2 cellular contexts compared by ENCODE assay signal in genomic region chr7:100035865-100036264, GRCh38.
TF ChIP-seq lines count a peak whose summit lies in the region.

No MANE protein-coding gene starts in this region.

TF ChIP-seq in IMR-90, 13 proteins besides CTCF, POLR2A, EP300 and RAD21:
- TF ChIP-seq MAFK (IDR thresholded peaks at IDR 0.05; ENCODE audit: low read depth, low read length) = no peak
- no peak for TF ChIP-seq CHD1 (IDR thresholded peaks at IDR 0.05; ENCODE audit: low read depth, low read length)
- no peak for TF ChIP-seq MAZ (IDR thresholded peaks at IDR 0.05; ENCODE audit: borderline replicate concordance, low read depth, low read length)
- no peak for TF ChIP-seq CEBPB (IDR thresholded peaks at IDR 0.05; ENCODE audit: low read depth, low read length)
- TF ChIP-seq ELK1 (IDR thresholded peaks at IDR 0.05; ENCODE audit: borderline replicate concordance, low read depth, low read length) = no peak
- no peak for TF ChIP-seq FOS (IDR thresholded peaks at IDR 0.05; ENCODE audit: low read depth, low read length)
- TF ChIP-seq RFX5 (IDR thresholded peaks at IDR 0.05; ENCODE audit: low read depth, low read length) = no peak
- TF ChIP-seq NFE2L2 (IDR thresholded peaks at IDR 0.05; ENCODE audit: low read depth, low read length) = no peak
- no peak for TF ChIP-seq MXI1 (IDR thresholded peaks at IDR 0.05; ENCODE audit: borderline replicate concordance, low read depth, low read length)
- no peak for TF ChIP-seq BHLHE40 (IDR thresholded peaks at IDR 0.05; ENCODE audit: low read depth, low read length)
- no peak for TF ChIP-seq RCOR1 (IDR thresholded peaks at IDR 0.05; ENCODE audit: insufficient replicate concordance, low read length)
- TF ChIP-seq SMC3 (IDR thresholded peaks at IDR 0.05; ENCODE audit: low read depth, low read length) = no peak
- no peak for TF ChIP-seq USF2 (IDR thresholded peaks at IDR 0.05; ENCODE audit: low read depth, low read length)

TF ChIP-seq in liver, 16 proteins besides CTCF, POLR2A, EP300 and RAD21:
- TF ChIP-seq GABPA (IDR thresholded peaks at IDR 0.05 in 1 of 2, conservative IDR thresholded peaks at IDR 0.05 in 1 of 2) (no peak), JUND (IDR thresholded peaks at IDR 0.05) (no peak), FOXA1 (IDR thresholded peaks at IDR 0.05) (no peak), HNF4A (conservative IDR thresholded peaks at IDR 0.05) (no peak), NR2F2 (IDR thresholded peaks at IDR 0.05) (no peak), SP1 (IDR thresholded peaks at IDR 0.05) (no peak), FOXA2 (IDR thresholded peaks at IDR 0.05) (no peak), HNF4G (IDR thresholded peaks at IDR 0.05) (no peak), ZBTB33 (IDR thresholded peaks at IDR 0.05) (no peak), MAX (IDR thresholded peaks at IDR 0.05) (no peak), YY1 (IDR thresholded peaks at IDR 0.05) (no peak), REST (IDR thresholded peaks at IDR 0.05) (no peak), TAF1 (conservative IDR thresholded peaks at IDR 0.05) (no peak), ATF3 (IDR thresholded peaks at IDR 0.05) (no peak)
